ENCODE assay signal across 7 cellular contexts in genomic region chr3:129723558-129724324, GRCh38.
DNase-seq lines count a peak whose midpoint lies in the region; ATAC-seq and TF ChIP-seq lines count a peak whose summit lies in the region.

No MANE protein-coding gene starts in this region.

- no peaks in the 10 kb centered on the region for H3K36me3 Mint-ChIP-seq in Calu3 (ENCODE audit: insufficient read depth, unreplicated experiment)
- H3K36me3 Mint-ChIP-seq in activated CD8-positive, alpha-beta T cell treated with anti-CD3 and anti-CD28 coated beads, Interleukin-2, amount 10 ng/mL, durations not matched to agents 7 days and 5 days (ENCODE audit: low read depth), result no peaks in the 10 kb centered on the region

- no peak for TF ChIP-seq EP300 in esophagus muscularis mucosa (IDR thresholded peaks at IDR 0.05)

- 37% methylated on average over 6 of the region's 6 CpGs for WGBS in esophagus muscularis mucosa

- H3K36me3 ChIP-seq in esophagus muscularis mucosa (no peaks in the 10 kb centered on the region), muscle layer of colon (ENCODE audit: insufficient read depth, low read length) (no peaks in the 10 kb centered on the region), upper lobe of right lung (no peaks in the 10 kb centered on the region)

- no peak for TF ChIP-seq CTCF in esophagus muscularis mucosa (IDR thresholded peaks at IDR 0.05)
- no peak for TF ChIP-seq CTCF in upper lobe of right lung (IDR thresholded peaks at IDR 0.05)
- TF ChIP-seq CTCF in Calu3 (IDR thresholded peaks at IDR 0.05; ENCODE audit: unreplicated experiment), result no peak

- no peak overlapping the region for H3K27ac Mint-ChIP-seq in Calu3 (ENCODE audit: unreplicated experiment)
- H3K27ac Mint-ChIP-seq in activated CD8-positive, alpha-beta T cell treated with anti-CD3 and anti-CD28 coated beads, Interleukin-2, amount 10 ng/mL, durations not matched to agents 7 days and 5 days, result no peak overlapping the region

- no peak overlapping the region for H3K9ac ChIP-seq in muscle layer of colon (ENCODE audit: low read length)

- H3K4me3 ChIP-seq in esophagus muscularis mucosa (peak overlapping the region in 3 of 4 donors; percentile 20 to 30 (median 26)), muscle layer of colon (ENCODE audit: low read depth in 1 of 2, low read length in 2 of 2) (no peak overlapping the region), upper lobe of right lung (no peak overlapping the region)

- intact Hi-C loops in esophagus muscularis mucosa (cut with DNase I), result no loop called here
- intact Hi-C loops in upper lobe of right lung (cut with DNase I), result no loop called here
- intact Hi-C loops in Calu3 (cut with micrococcal nuclease; ENCODE audit: unreplicated experiment), result no loop called here

- no peak overlapping the region for H3K4me3 Mint-ChIP-seq in Calu3 (ENCODE audit: low read depth, unreplicated experiment)
- no peak overlapping the region for H3K4me3 Mint-ChIP-seq in activated CD8-positive, alpha-beta T cell treated with anti-CD3 and anti-CD28 coated beads, Interleukin-2, amount 10 ng/mL, durations not matched to agents 7 days and 5 days

- H3K27me3 ChIP-seq in esophagus muscularis mucosa, result no peaks in the 10 kb centered on the region
- H3K27me3 ChIP-seq in muscle layer of colon (ENCODE audit: control insufficient read depth in 1 of 2, insufficient read depth in 2 of 2, low read length in 2 of 2), result no peaks in the 10 kb centered on the region
- no peaks in the 10 kb centered on the region for H3K27me3 ChIP-seq in upper lobe of right lung

- H3K4me1 ChIP-seq in esophagus muscularis mucosa (peaks cover 22 to 42% (median 40%) of the 10 kb centered on the region in 4 donors), muscle layer of colon (ENCODE audit: insufficient read depth, low read length) (peaks cover 25% of the 10 kb centered on the region), upper lobe of right lung (peaks cover 6% of the 10 kb centered on the region)

- CTCF ChIA-PET in Calu3 (lab: Charles Lee), result interaction anchor here (1.0 kb wide), 1 partner anchor 169 kb away, joined by 3 read pairs; no protein-coding TSS in a partner anchor
- CTCF ChIA-PET in activated CD8-positive, alpha-beta T cell treated with anti-CD3 and anti-CD28 coated beads, Interleukin-2, amount 10 ng/mL, durations not matched to agents 7 days and 5 days (lab: Charles Lee), result interaction anchor here (0.6 kb wide), 1 partner anchor 20 kb away, joined by 3 read pairs; no protein-coding TSS in a partner anchor

- no peaks in the 10 kb centered on the region for H3K9me3 ChIP-seq in esophagus muscularis mucosa
- no peaks in the 10 kb centered on the region for H3K9me3 ChIP-seq in muscle layer of colon (ENCODE audit: low read length)
- no peaks in the 10 kb centered on the region for H3K9me3 ChIP-seq in upper lobe of right lung

- peaks cover 8% of the 10 kb centered on the region for H3K4me1 Mint-ChIP-seq in Calu3 (ENCODE audit: low read depth, unreplicated experiment)
- no peaks in the 10 kb centered on the region for H3K4me1 Mint-ChIP-seq in activated CD8-positive, alpha-beta T cell treated with anti-CD3 and anti-CD28 coated beads, Interleukin-2, amount 10 ng/mL, durations not matched to agents 7 days and 5 days (ENCODE audit: low read depth)

- H3K27ac ChIP-seq in esophagus muscularis mucosa (replicated peaks in 1 of 4), result peak overlapping the region; percentile 33 to 73 (median 58)
- H3K27ac ChIP-seq in muscle layer of colon (ENCODE audit: low read depth, low read length), result peak overlapping the region; percentile 10
- H3K27ac ChIP-seq in upper lobe of right lung, result no peak overlapping the region

- no TSS peak for BruUV-seq in Calu3 (replicated peaks; lab: Mats Ljungman, UMichigan)

- DNase-seq in OCI-M1 (lab: John Stamatoyannopoulos, UW), result peak; percentile 22
- no peak for DNase-seq in esophagus muscularis mucosa (ENCODE audit: extremely low spot score)
- no peak for DNase-seq in upper lobe of right lung
- no peak for DNase-seq in Calu3
- DNase-seq in T1000 (lab: John Stamatoyannopoulos, UW), result no peak
- no peak for DNase-seq in activated CD8-positive, alpha-beta T cell treated with anti-CD3 and anti-CD28 coated beads, Interleukin-2, amount 10 ng/mL, durations not matched to agents 7 days and 5 days

- no peaks in the 10 kb centered on the region for H3K9me3 Mint-ChIP-seq in Calu3 (ENCODE audit: low read depth, unreplicated experiment)
- no peaks in the 10 kb centered on the region for H3K9me3 Mint-ChIP-seq in activated CD8-positive, alpha-beta T cell treated with anti-CD3 and anti-CD28 coated beads, Interleukin-2, amount 10 ng/mL, durations not matched to agents 7 days and 5 days (ENCODE audit: insufficient read depth)

- TF ChIP-seq POLR2A in esophagus muscularis mucosa (IDR thresholded peaks at IDR 0.05; ENCODE audit: low read depth), result no peak

- POLR2A ChIA-PET in activated CD8-positive, alpha-beta T cell treated with anti-CD3 and anti-CD28 coated beads, Interleukin-2, amount 10 ng/mL, durations not matched to agents 7 days and 5 days (lab: Charles Lee), result interaction anchor here (0.6 kb wide), 1 partner anchor 12 kb away, joined by 3 read pairs; no protein-coding TSS in a partner anchor

- ATAC-seq in upper lobe of right lung, result peak; percentile 86
- ATAC-seq in activated CD8-positive, alpha-beta T cell treated with anti-CD3 and anti-CD28 coated beads, Interleukin-2, amount 10 ng/mL, durations not matched to agents 7 days and 5 days, result no peak

- H3K27me3 Mint-ChIP-seq in Calu3 (ENCODE audit: unreplicated experiment), result no peaks in the 10 kb centered on the region
- no peaks in the 10 kb centered on the region for H3K27me3 Mint-ChIP-seq in activated CD8-positive, alpha-beta T cell treated with anti-CD3 and anti-CD28 coated beads, Interleukin-2, amount 10 ng/mL, durations not matched to agents 7 days and 5 days (ENCODE audit: low read depth)

Comparison
In these comparisons a context has a peak if more than half of its experiments do, and no peak if none do; other contexts are left out.
1. H3K4me3 ChIP-seq: peak in esophagus muscularis mucosa (3 of 4); none in muscle layer of colon (0 of 2) and upper lobe of right lung (single experiment).